ENCODE assay signal across 8 cellular contexts in genomic region chr3:128727485-128727884, GRCh38. TPM values are rescaled to one million over a fixed set of nuclear protein-coding genes. Genes with fewer than 3 reads are reported as not detected.
DNase-seq lines count a peak whose midpoint lies in the region; ATAC-seq and TF ChIP-seq lines count a peak whose summit lies in the region.

No MANE protein-coding gene starts in this region.

- TF ChIP-seq POLR2A in GM18505 (IDR thresholded peaks at IDR 0.05; ENCODE audit: borderline replicate concordance, extremely low read depth, insufficient read depth, insufficient read length), result no peak

- H3K4me3 Mint-ChIP-seq in dendritic cell treated with granulocyte-macrophage colony-stimulating factor and Interleukin-4, amounts not matched to agents 40 ng/mL and 50 ng/mL, for 4 days, result peak overlapping the region; percentile 97
- peak overlapping the region; percentile 85 to 98 (median 92) for H3K4me3 Mint-ChIP-seq in naive thymus-derived CD8-positive, alpha-beta T cell

- DNase-seq in AG10803 (ENCODE audit: low read depth) (no peak), M059J (ENCODE audit: low read depth) (peak; percentile 11), GOT3 (lab: John Stamatoyannopoulos, UW) (no peak)
- DNase-seq in naive thymus-derived CD8-positive, alpha-beta T cell, result no peak

- H3K4me3 ChIP-seq in AG10803 (ENCODE audit: low read length), result peak overlapping the region; percentile 87

- H3K9me3 Mint-ChIP-seq in dendritic cell treated with granulocyte-macrophage colony-stimulating factor and Interleukin-4, amounts not matched to agents 40 ng/mL and 50 ng/mL, for 4 days, result no peaks in the 10 kb centered on the region
- H3K9me3 Mint-ChIP-seq in naive thymus-derived CD8-positive, alpha-beta T cell, result no peaks in the 10 kb centered on the region

- POLR2A ChIA-PET in naive thymus-derived CD8-positive, alpha-beta T cell (lab: Charles Lee), result interaction anchor here (1.1 to 4.4 kb wide), 4 partner anchors 12 to 110 kb away, joined by 3 to 32 read pairs (median 4); no protein-coding TSS in a partner anchor

- no peak for TF ChIP-seq CTCF in AG10803 (conservative IDR thresholded peaks at IDR 0.05; ENCODE audit: low read length)

- intact Hi-C loops in dendritic cell treated with granulocyte-macrophage colony-stimulating factor and Interleukin-4, amounts not matched to agents 40 ng/mL and 50 ng/mL, for 4 days (cut with micrococcal nuclease), result no loop called here

- H3K27ac Mint-ChIP-seq in dendritic cell treated with granulocyte-macrophage colony-stimulating factor and Interleukin-4, amounts not matched to agents 40 ng/mL and 50 ng/mL, for 4 days, result peak overlapping the region; percentile 94
- peak overlapping the region; percentile 49 to 96 (median 93) for H3K27ac Mint-ChIP-seq in naive thymus-derived CD8-positive, alpha-beta T cell

- peaks cover 35% of the 10 kb centered on the region for H3K36me3 Mint-ChIP-seq in dendritic cell treated with granulocyte-macrophage colony-stimulating factor and Interleukin-4, amounts not matched to agents 40 ng/mL and 50 ng/mL, for 4 days (ENCODE audit: low read depth)
- peaks cover 0 to 14% (median 0%) of the 10 kb centered on the region in 3 donors for H3K36me3 Mint-ChIP-seq in naive thymus-derived CD8-positive, alpha-beta T cell

- H3K27me3 Mint-ChIP-seq in dendritic cell treated with granulocyte-macrophage colony-stimulating factor and Interleukin-4, amounts not matched to agents 40 ng/mL and 50 ng/mL, for 4 days, result no peaks in the 10 kb centered on the region
- no peaks in the 10 kb centered on the region for H3K27me3 Mint-ChIP-seq in naive thymus-derived CD8-positive, alpha-beta T cell

- H3K4me1 Mint-ChIP-seq in dendritic cell treated with granulocyte-macrophage colony-stimulating factor and Interleukin-4, amounts not matched to agents 40 ng/mL and 50 ng/mL, for 4 days (ENCODE audit: low read depth), result peaks cover 77% of the 10 kb centered on the region
- H3K4me1 Mint-ChIP-seq in naive thymus-derived CD8-positive, alpha-beta T cell, result peaks cover 26 to 73% (median 69%) of the 10 kb centered on the region in 4 donors

- ATAC-seq in naive thymus-derived CD8-positive, alpha-beta T cell, result no peak
- ATAC-seq in HG03457 (IDR thresholded peaks at IDR 0.05; ENCODE audit: unreplicated experiment) (no peak), GM18505 (IDR thresholded peaks at IDR 0.05; ENCODE audit: unreplicated experiment) (no peak), GM18909 (IDR thresholded peaks at IDR 0.05; ENCODE audit: poor library complexity, unreplicated experiment) (no peak)

RNA-seq across cellular contexts. Expression of gene RAB7A, which starts 1.5 kb away (rescaled TPM):
- 109 and 116 TPM in 2 replicates for total RNA-seq in M059J (2014; rRNA removed; shearing (Covaris generic))
- 100 to 1,000 TPM; 140 to 152 TPM for total RNA-seq in naive thymus-derived CD8-positive, alpha-beta T cell
- polyA plus RNA-seq in naive thymus-derived CD8-positive, alpha-beta T cell, result 100 to 1,000 TPM; 177 to 200 (median 185) TPM
